Comparison of ENCODE assay signal across 1 cellular context in the genomic region with DNA sequence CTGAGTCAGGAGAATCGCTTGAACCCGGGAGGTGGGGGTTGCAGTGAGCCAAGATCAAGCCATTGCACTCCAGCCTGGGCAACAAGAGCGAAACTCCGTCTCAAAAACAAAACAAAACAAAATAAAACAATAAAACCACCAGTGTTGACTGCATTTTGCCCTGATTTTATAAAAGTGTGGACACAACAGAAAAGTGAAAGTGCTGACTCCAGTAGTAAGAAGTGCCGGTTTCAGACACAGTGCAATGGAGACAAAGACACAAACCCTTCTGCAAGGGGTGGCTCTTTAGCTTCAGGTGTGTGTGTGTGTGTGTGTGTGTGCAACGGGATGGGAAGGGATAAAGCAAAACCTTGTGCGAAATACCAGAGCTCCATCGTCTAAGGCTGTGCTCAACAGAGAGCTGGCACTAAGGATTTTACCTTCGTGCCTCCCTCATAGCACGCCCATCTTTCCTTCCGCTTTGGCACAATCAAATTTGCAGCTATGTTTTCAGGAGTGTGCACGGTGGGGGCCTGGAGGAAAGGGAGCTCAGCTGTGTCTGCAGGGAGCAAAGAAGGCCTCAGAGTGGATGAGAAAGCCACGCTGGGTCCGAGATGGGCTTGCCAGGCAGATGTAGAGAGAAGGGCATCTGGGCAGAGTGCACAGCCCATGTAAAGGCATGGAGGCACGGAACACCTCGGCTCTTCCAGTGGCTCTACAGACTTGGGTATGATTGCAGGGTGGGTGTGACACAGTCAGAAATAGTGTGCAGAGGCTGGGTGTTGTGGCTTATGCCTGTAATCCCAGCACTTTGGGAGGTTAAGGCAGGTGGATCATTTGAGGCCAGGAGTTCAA.
TF ChIP-seq lines count a peak whose summit lies in the region.

No MANE protein-coding gene starts in this region.

TF ChIP-seq in WTC11, 78 proteins besides CTCF, POLR2A, EP300 and RAD21 (continued from another document):
- TF ChIP-seq, protein P1, sequence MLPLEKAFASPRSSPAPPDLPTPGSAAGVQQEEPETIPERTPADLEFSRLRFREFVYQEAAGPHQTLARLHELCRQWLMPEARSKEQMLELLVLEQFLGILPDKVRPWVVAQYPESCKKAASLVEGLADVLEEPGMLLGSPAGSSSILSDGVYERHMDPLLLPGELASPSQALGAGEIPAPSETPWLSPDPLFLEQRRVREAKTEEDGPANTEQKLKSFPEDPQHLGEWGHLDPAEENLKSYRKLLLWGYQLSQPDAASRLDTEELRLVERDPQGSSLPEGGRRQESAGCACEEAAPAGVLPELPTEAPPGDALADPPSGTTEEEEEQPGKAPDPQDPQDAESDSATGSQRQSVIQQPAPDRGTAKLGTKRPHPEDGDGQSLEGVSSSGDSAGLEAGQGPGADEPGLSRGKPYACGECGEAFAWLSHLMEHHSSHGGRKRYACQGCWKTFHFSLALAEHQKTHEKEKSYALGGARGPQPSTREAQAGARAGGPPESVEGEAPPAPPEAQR (CRISPR knock-in tag; IDR thresholded peaks at IDR 0.05): no peak
- TF ChIP-seq, protein P2, sequence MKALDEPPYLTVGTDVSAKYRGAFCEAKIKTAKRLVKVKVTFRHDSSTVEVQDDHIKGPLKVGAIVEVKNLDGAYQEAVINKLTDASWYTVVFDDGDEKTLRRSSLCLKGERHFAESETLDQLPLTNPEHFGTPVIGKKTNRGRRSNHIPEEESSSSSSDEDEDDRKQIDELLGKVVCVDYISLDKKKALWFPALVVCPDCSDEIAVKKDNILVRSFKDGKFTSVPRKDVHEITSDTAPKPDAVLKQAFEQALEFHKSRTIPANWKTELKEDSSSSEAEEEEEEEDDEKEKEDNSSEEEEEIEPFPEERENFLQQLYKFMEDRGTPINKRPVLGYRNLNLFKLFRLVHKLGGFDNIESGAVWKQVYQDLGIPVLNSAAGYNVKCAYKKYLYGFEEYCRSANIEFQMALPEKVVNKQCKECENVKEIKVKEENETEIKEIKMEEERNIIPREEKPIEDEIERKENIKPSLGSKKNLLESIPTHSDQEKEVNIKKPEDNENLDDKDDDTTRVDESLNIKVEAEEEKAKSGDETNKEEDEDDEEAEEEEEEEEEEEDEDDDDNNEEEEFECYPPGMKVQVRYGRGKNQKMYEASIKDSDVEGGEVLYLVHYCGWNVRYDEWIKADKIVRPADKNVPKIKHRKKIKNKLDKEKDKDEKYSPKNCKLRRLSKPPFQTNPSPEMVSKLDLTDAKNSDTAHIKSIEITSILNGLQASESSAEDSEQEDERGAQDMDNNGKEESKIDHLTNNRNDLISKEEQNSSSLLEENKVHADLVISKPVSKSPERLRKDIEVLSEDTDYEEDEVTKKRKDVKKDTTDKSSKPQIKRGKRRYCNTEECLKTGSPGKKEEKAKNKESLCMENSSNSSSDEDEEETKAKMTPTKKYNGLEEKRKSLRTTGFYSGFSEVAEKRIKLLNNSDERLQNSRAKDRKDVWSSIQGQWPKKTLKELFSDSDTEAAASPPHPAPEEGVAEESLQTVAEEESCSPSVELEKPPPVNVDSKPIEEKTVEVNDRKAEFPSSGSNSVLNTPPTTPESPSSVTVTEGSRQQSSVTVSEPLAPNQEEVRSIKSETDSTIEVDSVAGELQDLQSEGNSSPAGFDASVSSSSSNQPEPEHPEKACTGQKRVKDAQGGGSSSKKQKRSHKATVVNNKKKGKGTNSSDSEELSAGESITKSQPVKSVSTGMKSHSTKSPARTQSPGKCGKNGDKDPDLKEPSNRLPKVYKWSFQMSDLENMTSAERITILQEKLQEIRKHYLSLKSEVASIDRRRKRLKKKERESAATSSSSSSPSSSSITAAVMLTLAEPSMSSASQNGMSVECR (CRISPR knock-in tag; IDR thresholded peaks at IDR 0.05; ENCODE audit: borderline replicate concordance): no peak
- no peak for TF ChIP-seq ZNF232 (CRISPR knock-in tag; IDR thresholded peaks at IDR 0.05)
- TF ChIP-seq, protein P3, sequence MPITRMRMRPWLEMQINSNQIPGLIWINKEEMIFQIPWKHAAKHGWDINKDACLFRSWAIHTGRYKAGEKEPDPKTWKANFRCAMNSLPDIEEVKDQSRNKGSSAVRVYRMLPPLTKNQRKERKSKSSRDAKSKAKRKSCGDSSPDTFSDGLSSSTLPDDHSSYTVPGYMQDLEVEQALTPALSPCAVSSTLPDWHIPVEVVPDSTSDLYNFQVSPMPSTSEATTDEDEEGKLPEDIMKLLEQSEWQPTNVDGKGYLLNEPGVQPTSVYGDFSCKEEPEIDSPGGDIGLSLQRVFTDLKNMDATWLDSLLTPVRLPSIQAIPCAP (CRISPR knock-in tag; IDR thresholded peaks at IDR 0.05): no peak
- no peak for TF ChIP-seq NR1H2 (CRISPR knock-in tag; IDR thresholded peaks at IDR 0.05)
- TF ChIP-seq ZNF121 (CRISPR knock-in tag; IDR thresholded peaks at IDR 0.05): no peak
- TF ChIP-seq, protein P4, sequence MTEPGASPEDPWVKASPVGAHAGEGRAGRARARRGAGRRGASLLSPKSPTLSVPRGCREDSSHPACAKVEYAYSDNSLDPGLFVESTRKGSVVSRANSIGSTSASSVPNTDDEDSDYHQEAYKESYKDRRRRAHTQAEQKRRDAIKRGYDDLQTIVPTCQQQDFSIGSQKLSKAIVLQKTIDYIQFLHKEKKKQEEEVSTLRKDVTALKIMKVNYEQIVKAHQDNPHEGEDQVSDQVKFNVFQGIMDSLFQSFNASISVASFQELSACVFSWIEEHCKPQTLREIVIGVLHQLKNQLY (CRISPR knock-in tag; IDR thresholded peaks at IDR 0.05): no peak
